In genomic region chr9:72674961-72675360, GRCh38 we compare ENCODE assay signal across 19 cellular contexts.
"Had no signal": no experiment of that assay in that cellular context is flagged by ENCODE, and none has a peak within 500 bp of the region (broad histone marks: within the 10 kb centered on the region; RNA-seq: fewer than 3 reads in every experiment).

No MANE protein-coding gene starts in this region.

- H3K27ac ChIP-seq: adrenal gland, coronary artery, left lung, sigmoid colon, thyroid gland had no signal

- H3K9me3 ChIP-seq: adrenal gland, left lung, sigmoid colon, thyroid gland had no signal

- DNase-seq: activated CD4-positive, alpha-beta T cell treated with anti-CD3 and anti-CD28 coated beads for 1 hour; activated CD4-positive, alpha-beta T cell treated with anti-CD3 and anti-CD28 coated beads, Interleukin-2, amount 50 U/mL, for 1 hour; activated CD8-positive, alpha-beta T cell treated with anti-CD3 and anti-CD28 coated beads, Interleukin-2, amount 10 ng/mL, durations not matched to agents 7 days and 5 days; cerebellar nuclear complex; endodermal cell; left lung; naive thymus-derived CD4-positive, alpha-beta T cell; occipital lobe; posterior cingulate gyrus; retina; sigmoid colon; stimulated activated CD4-positive, alpha-beta T cell treated with anti-CD3 and anti-CD28 coated beads, Interleukin-4, amount 100 ng/mL, for 24 hours; stimulated activated naive CD8-positive, alpha-beta T cell treated with anti-CD3 and anti-CD28 coated beads, Interleukin-15, Interleukin-2, amounts not matched to agents 100 U/mL and 50 U/mL, for 24 hours; T-cell; thyroid gland had no signal

- H3K4me3 ChIP-seq: adrenal gland, coronary artery, left lung, sigmoid colon, thyroid gland had no signal

- H3K27me3 ChIP-seq: adrenal gland, left lung, sigmoid colon, thyroid gland had no signal

- H3K4me1 ChIP-seq: adrenal gland, left lung, sigmoid colon, thyroid gland had no signal

- FAIRE-seq: TTC549 had no signal

- ATAC-seq: activated CD8-positive, alpha-beta T cell treated with anti-CD3 and anti-CD28 coated beads, Interleukin-2, amount 10 ng/mL, durations not matched to agents 7 days and 5 days; activated naive CD4-positive, alpha-beta T cell treated with anti-CD3 and anti-CD28 coated beads, Interleukin-2, amount 50 U/mL, for 72 hours; left lung; naive thymus-derived CD4-positive, alpha-beta T cell; stimulated activated naive CD8-positive, alpha-beta T cell treated with anti-CD3 and anti-CD28 coated beads, Interleukin-15, Interleukin-2, amounts not matched to agents 100 U/mL and 50 U/mL, for 24 hours; T-cell had no signal

- H3K36me3 ChIP-seq: adrenal gland, left lung, sigmoid colon, thyroid gland had no signal
